In genomic region chr12:6327159-6327558, GRCh38 we compare ENCODE assay signal across 1 cellular context.
TF ChIP-seq lines count a peak whose summit lies in the region.

No MANE protein-coding gene starts in this region.

TF ChIP-seq in H1, 55 proteins besides CTCF, POLR2A, EP300 and RAD21:
- TF ChIP-seq CHD1 (IDR thresholded peaks at IDR 0.05; ENCODE audit: low read depth, low read length) (no peak), BRCA1 (IDR thresholded peaks at IDR 0.05; ENCODE audit: low read depth, low read length) (no peak), YY1 (IDR thresholded peaks at IDR 0.05; ENCODE audit: low read depth, low read length) (no peak), TEAD4 (IDR thresholded peaks at IDR 0.05; ENCODE audit: low read depth, low read length) (no peak), SIRT6 (IDR thresholded peaks at IDR 0.05; ENCODE audit: low read length) (no peak), CBX5 (IDR thresholded peaks at IDR 0.05; ENCODE audit: low read depth, low read length) (no peak), TAF1 (IDR thresholded peaks at IDR 0.05; ENCODE audit: low read depth, low read length) (no peak), CTBP2 (IDR thresholded peaks at IDR 0.05; ENCODE audit: borderline replicate concordance, insufficient read depth, insufficient read length, low read length) (no peak), SRF (IDR thresholded peaks at IDR 0.05; ENCODE audit: low read depth, low read length) (no peak)
- TF ChIP-seq, protein P1, sequence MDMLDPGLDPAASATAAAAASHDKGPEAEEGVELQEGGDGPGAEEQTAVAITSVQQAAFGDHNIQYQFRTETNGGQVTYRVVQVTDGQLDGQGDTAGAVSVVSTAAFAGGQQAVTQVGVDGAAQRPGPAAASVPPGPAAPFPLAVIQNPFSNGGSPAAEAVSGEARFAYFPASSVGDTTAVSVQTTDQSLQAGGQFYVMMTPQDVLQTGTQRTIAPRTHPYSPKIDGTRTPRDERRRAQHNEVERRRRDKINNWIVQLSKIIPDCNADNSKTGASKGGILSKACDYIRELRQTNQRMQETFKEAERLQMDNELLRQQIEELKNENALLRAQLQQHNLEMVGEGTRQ (IDR thresholded peaks at IDR 0.05; ENCODE audit: low read length) = no peak
